Comparison of ENCODE assay signal across 8 cellular contexts in genomic region chr6:43173496-43174262, GRCh38. TPM values are rescaled to one million over a fixed set of nuclear protein-coding genes. Genes with fewer than 3 reads are reported as not detected.
DNase-seq lines count a peak whose midpoint lies in the region; ATAC-seq and TF ChIP-seq lines count a peak whose summit lies in the region.

No MANE protein-coding gene starts in this region.

- H3K27me3 Mint-ChIP-seq in activated naive CD4-positive, alpha-beta T cell treated with anti-CD3 and anti-CD28 coated beads for 36 hours (ENCODE audit: low read depth): no peaks in the 10 kb centered on the region

- intact Hi-C loops in activated naive CD4-positive, alpha-beta T cell treated with anti-CD3 and anti-CD28 coated beads for 36 hours (cut with micrococcal nuclease): loop anchor here (1.0 to 5.0 kb wide), 8 partner anchors 9 to 1126 kb away; partner anchors contain the start of genes CUL9, GTPBP2, POLH and TBCC
- intact Hi-C loops in ascending aorta (cut with DNase I): loop anchor here (2.0 to 10.0 kb wide), 7 partner anchors 161 to 1129 kb away; partner anchors contain the start of genes BICRAL, HSP90AB1, KLHDC3 and MEA1
- intact Hi-C loops in right lobe of liver (cut with DNase I): no loop called here
- intact Hi-C loops in transverse colon (cut with DNase I; ENCODE audit: low total_unique reads): no loop called here

- H3K27me3 ChIP-seq in ascending aorta (no peaks in the 10 kb centered on the region), right lobe of liver (no peaks in the 10 kb centered on the region), transverse colon (no peaks in the 10 kb centered on the region)

- peaks cover 20% of the 10 kb centered on the region for H3K36me3 Mint-ChIP-seq in activated naive CD4-positive, alpha-beta T cell treated with anti-CD3 and anti-CD28 coated beads for 36 hours (ENCODE audit: low read depth)

- TF ChIP-seq POLR2A in right lobe of liver (IDR thresholded peaks at IDR 0.05) (no peak), transverse colon (IDR thresholded peaks at IDR 0.05) (no peak)

- H3K27ac Mint-ChIP-seq in activated naive CD4-positive, alpha-beta T cell treated with anti-CD3 and anti-CD28 coated beads for 36 hours: peak overlapping the region; percentile 77

- H3K4me3 ChIP-seq in ascending aorta (peak overlapping the region; percentile 88 to 95), right lobe of liver (peak overlapping the region; percentile 49 to 98 (median 90)), transverse colon (peak overlapping the region in 3 of 4 donors; percentile 20 to 93 (median 44))

- no peak for TF ChIP-seq EP300 in transverse colon (IDR thresholded peaks at IDR 0.05; ENCODE audit: low read depth)

- in situ Hi-C loops in transverse colon (cut with MboI; ENCODE audit: low pct_ligation_motif_present in 1 of 4, low pct_unique_long_range_greater_than_20kb in 1 of 4, low sequenced_read_pairs in 3 of 4): loop anchor here in 1 of 4 donors (25.0 kb wide), 1 partner anchor 511 kb away; no protein-coding TSS in a partner anchor

- no peak for ATAC-seq in right lobe of liver

- no peaks in the 10 kb centered on the region for H3K9me3 Mint-ChIP-seq in activated naive CD4-positive, alpha-beta T cell treated with anti-CD3 and anti-CD28 coated beads for 36 hours

- TF ChIP-seq CTCF in ascending aorta (IDR thresholded peaks at IDR 0.05) (no peak), right lobe of liver (IDR thresholded peaks at IDR 0.05) (no peak), transverse colon (IDR thresholded peaks at IDR 0.05) (no peak)

- H3K4me1 ChIP-seq in ascending aorta (peaks cover 8 to 30% of the 10 kb centered on the region in 2 donors), right lobe of liver (peaks cover 0 to 19% (median 7%) of the 10 kb centered on the region in 4 donors), transverse colon (peaks cover 14 to 36% (median 33%) of the 10 kb centered on the region in 4 donors)

- H3K36me3 ChIP-seq in ascending aorta: peaks cover 22 to 35% of the 10 kb centered on the region in 2 donors
- peaks cover 7 to 39% (median 19%) of the 10 kb centered on the region in 4 donors for H3K36me3 ChIP-seq in right lobe of liver
- H3K36me3 ChIP-seq in transverse colon: peaks cover 0 to 17% (median 2%) of the 10 kb centered on the region in 4 donors

- WGBS in right lobe of liver (ENCODE audit: insufficient coverage, low coverage, low lambda C conversion rate, missing lambda C conversion rate): 67% methylated on average over 5 of the region's 12 CpGs
- WGBS in transverse colon (ENCODE audit: low coverage in 1 of 2), 2 donors: 36% methylated on average over 12 of the region's 12 CpGs; no CpG with 5 or more reads in 1 of the 2 donors

- H3K4me3 Mint-ChIP-seq in activated naive CD4-positive, alpha-beta T cell treated with anti-CD3 and anti-CD28 coated beads for 36 hours: peak overlapping the region; percentile 90

- peak; percentile 12 for DNase-seq in activated naive CD4-positive, alpha-beta T cell treated with anti-CD3 and anti-CD28 coated beads for 36 hours
- DNase-seq in activated naive CD4-positive, alpha-beta T cell (lab: John Stamatoyannopoulos, UW): no peak
- DNase-seq in ascending aorta (ENCODE audit: low spot score in 2 of 2) (no peak), right lobe of liver (peak in 1 of 3 donors; percentile 51), transverse colon (no peak), NCI-H446 (lab: John Stamatoyannopoulos, UW) (no peak), DMS153 treated with DMSO at 0.1 percent for 48 hours (lab: John Stamatoyannopoulos, UW; ENCODE audit: unreplicated experiment) (no peak)
- DNase-seq in activated CD8-positive, alpha-beta memory T cell treated with anti-CD3 and anti-CD28 coated beads for 24 hours: no peak

- H3K27ac ChIP-seq in ascending aorta (peak overlapping the region; percentile 98), right lobe of liver (peak overlapping the region; percentile 75 to 100 (median 99)), transverse colon (peak overlapping the region; percentile 95 to 99 (median 97))

- H3K4me1 Mint-ChIP-seq in activated naive CD4-positive, alpha-beta T cell treated with anti-CD3 and anti-CD28 coated beads for 36 hours (ENCODE audit: low read depth): peaks cover 36% of the 10 kb centered on the region

- CTCF ChIA-PET in activated naive CD4-positive, alpha-beta T cell treated with anti-CD3 and anti-CD28 coated beads for 36 hours (lab: Charles Lee): interaction anchor here (0.5 to 1.2 kb wide), 4 partner anchors 31 to 259 kb away, joined by 3 to 6 read pairs (median 4); partner anchors contain the start of gene DNPH1

- no peaks in the 10 kb centered on the region for H3K9me3 ChIP-seq in ascending aorta
- H3K9me3 ChIP-seq in right lobe of liver: no peaks in the 10 kb centered on the region
- no peaks in the 10 kb centered on the region for H3K9me3 ChIP-seq in transverse colon

RNA-seq across cellular contexts. Expression of gene SRF, which starts 2.6 kb away (rescaled TPM):
- 10 to 100 TPM; 27.8 to 28.2 TPM for total RNA-seq in activated naive CD4-positive, alpha-beta T cell treated with anti-CD3 and anti-CD28 coated beads for 36 hours
- total RNA-seq in ascending aorta: 71.2 TPM
- 10 to 100 TPM in 4 of 6 experiments, 1 to 10 TPM in 2; 4.9 to 17.0 (median 11.3) TPM for total RNA-seq in right lobe of liver
- 10 to 100 TPM; 26.7 to 32.6 (median 29.6) TPM for total RNA-seq in transverse colon

RNA-seq across cellular contexts. Expression of gene CUL9, which starts 8.3 kb away (rescaled TPM):
- 10 to 100 TPM; 43.1 to 49.3 TPM for total RNA-seq in activated naive CD4-positive, alpha-beta T cell treated with anti-CD3 and anti-CD28 coated beads for 36 hours
- total RNA-seq in ascending aorta: 36.1 TPM
- 10 to 100 TPM; 14.4 to 17.7 (median 15.2) TPM for total RNA-seq in right lobe of liver
- total RNA-seq in transverse colon: 10 to 100 TPM; 41.1 to 69.9 (median 50.3) TPM

RNA-seq across cellular contexts. Expression of gene DNPH1, which starts 55.6 kb away (rescaled TPM):
- total RNA-seq in activated naive CD4-positive, alpha-beta T cell treated with anti-CD3 and anti-CD28 coated beads for 36 hours: 10 to 100 TPM; 59.7 to 59.8 TPM
- total RNA-seq in ascending aorta (39.1 TPM), right lobe of liver (100 to 1,000 TPM in 2 of 6 experiments, 10 to 100 TPM in 4; 50.7 to 107 (median 62.4) TPM), transverse colon (100 to 1,000 TPM in 3 of 4 donors, 10 to 100 TPM in 1; 16.1 to 367 (median 128) TPM)

Comparison
In these comparisons a context has a peak if more than half of its experiments do, and no peak if none do; other contexts are left out.
1. intact Hi-C loops: an anchor here in activated naive CD4-positive, alpha-beta T cell treated with anti-CD3 and anti-CD28 coated beads for 36 hours (1.0 to 5.0 kb wide) and ascending aorta (2.0 to 10.0 kb wide); none called in right lobe of liver and transverse colon.